In genomic region chr4:46196086-46196485, GRCh38 we compare ENCODE assay signal across 18 cellular contexts.
"Had no signal": no experiment of that assay in that cellular context is flagged by ENCODE, and none has a peak within 500 bp of the region (broad histone marks: within the 10 kb centered on the region; RNA-seq: fewer than 3 reads in every experiment).

No MANE protein-coding gene starts in this region.

- DNase-seq: activated CD4-positive, alpha-beta T cell treated with anti-CD3 and anti-CD28 coated beads, Interleukin-2, amount 10 ng/mL, durations not matched to agents 24 days and 14 days; activated CD8-positive, alpha-beta T cell treated with anti-CD3 and anti-CD28 coated beads for 36 hours; activated naive CD4-positive, alpha-beta T cell treated with Interleukin-2 at 50 U/mL for 16 hours; activated naive CD8-positive, alpha-beta T cell treated with anti-CD3 and anti-CD28 coated beads, Interleukin-2, amount 10 ng/mL, durations not matched to agents 7 days and 5 days; activated T-cell treated with anti-CD3 and anti-CD28 coated beads, Interleukin-2, amount 50 U/mL, for 1 hour; amygdala; body of pancreas; effector memory CD8-positive, alpha-beta T cell; left cardiac atrium; mesenchymal stem cell; naive thymus-derived CD8-positive, alpha-beta T cell; stimulated activated CD4-positive, alpha-beta T cell treated with anti-CD3 and anti-CD28 coated beads, Interleukin-12 subunit alpha, Interleukin-12 subunit beta, amount 100 ng/mL, for 4 hours; stimulated activated CD4-positive, alpha-beta T cell treated with anti-CD3 and anti-CD28 coated beads, Interleukin-1b, Interleukin-23, amount 100 ng/mL, for 48 hours; stimulated activated CD8-positive, alpha-beta memory T cell treated with anti-CD3 and anti-CD28 coated beads, Interleukin-4, amount 100 ng/mL, for 48 hours; stimulated activated naive CD4-positive, alpha-beta T cell; tibial artery; uterus had no signal

- H3K4me1 ChIP-seq: body of pancreas, tibial artery, uterus had no signal

- H3K27ac Mint-ChIP-seq: activated CD4-positive, alpha-beta T cell treated with anti-CD3 and anti-CD28 coated beads, Interleukin-2, amount 10 ng/mL, durations not matched to agents 24 days and 14 days; activated CD8-positive, alpha-beta T cell treated with anti-CD3 and anti-CD28 coated beads for 36 hours; activated naive CD8-positive, alpha-beta T cell treated with anti-CD3 and anti-CD28 coated beads, Interleukin-2, amount 10 ng/mL, durations not matched to agents 7 days and 5 days; activated T-helper 17 cell treated with anti-CD3 and anti-CD28 coated beads, Interleukin-2, amount 50 U/mL, for 72 hours; effector memory CD8-positive, alpha-beta T cell; naive thymus-derived CD8-positive, alpha-beta T cell had no signal

- ATAC-seq: activated CD8-positive, alpha-beta T cell treated with anti-CD3 and anti-CD28 coated beads for 36 hours; activated T-helper 17 cell treated with anti-CD3 and anti-CD28 coated beads, Interleukin-2, amount 50 U/mL, for 72 hours; body of pancreas; effector memory CD8-positive, alpha-beta T cell; left cardiac atrium; naive thymus-derived CD8-positive, alpha-beta T cell had no signal

- H3K4me3 Mint-ChIP-seq: activated CD4-positive, alpha-beta T cell treated with anti-CD3 and anti-CD28 coated beads, Interleukin-2, amount 10 ng/mL, durations not matched to agents 24 days and 14 days; activated CD8-positive, alpha-beta T cell treated with anti-CD3 and anti-CD28 coated beads for 36 hours; activated naive CD8-positive, alpha-beta T cell treated with anti-CD3 and anti-CD28 coated beads, Interleukin-2, amount 10 ng/mL, durations not matched to agents 7 days and 5 days; activated T-helper 17 cell treated with anti-CD3 and anti-CD28 coated beads, Interleukin-2, amount 50 U/mL, for 72 hours; effector memory CD8-positive, alpha-beta T cell; naive thymus-derived CD8-positive, alpha-beta T cell had no signal

- H3K27ac ChIP-seq: body of pancreas, tibial artery, uterus had no signal

- H3K27me3 Mint-ChIP-seq: activated CD4-positive, alpha-beta T cell treated with anti-CD3 and anti-CD28 coated beads, Interleukin-2, amount 10 ng/mL, durations not matched to agents 24 days and 14 days; activated CD8-positive, alpha-beta T cell treated with anti-CD3 and anti-CD28 coated beads for 36 hours; activated naive CD8-positive, alpha-beta T cell treated with anti-CD3 and anti-CD28 coated beads, Interleukin-2, amount 10 ng/mL, durations not matched to agents 7 days and 5 days; activated T-helper 17 cell treated with anti-CD3 and anti-CD28 coated beads, Interleukin-2, amount 50 U/mL, for 72 hours; effector memory CD8-positive, alpha-beta T cell; naive thymus-derived CD8-positive, alpha-beta T cell had no signal

- H3K36me3 ChIP-seq: tibial artery, uterus had no signal

- H3K4me3 ChIP-seq: body of pancreas, tibial artery, uterus had no signal

- H3K27me3 ChIP-seq: body of pancreas, tibial artery, uterus had no signal

- H3K9me3 ChIP-seq: body of pancreas, tibial artery, uterus had no signal

- H3K4me1 Mint-ChIP-seq: activated CD4-positive, alpha-beta T cell treated with anti-CD3 and anti-CD28 coated beads, Interleukin-2, amount 10 ng/mL, durations not matched to agents 24 days and 14 days; activated naive CD8-positive, alpha-beta T cell treated with anti-CD3 and anti-CD28 coated beads, Interleukin-2, amount 10 ng/mL, durations not matched to agents 7 days and 5 days; activated T-helper 17 cell treated with anti-CD3 and anti-CD28 coated beads, Interleukin-2, amount 50 U/mL, for 72 hours; naive thymus-derived CD8-positive, alpha-beta T cell had no signal

- H3K36me3 Mint-ChIP-seq: activated naive CD8-positive, alpha-beta T cell treated with anti-CD3 and anti-CD28 coated beads, Interleukin-2, amount 10 ng/mL, durations not matched to agents 7 days and 5 days; naive thymus-derived CD8-positive, alpha-beta T cell had no signal
